In the genomic region with DNA sequence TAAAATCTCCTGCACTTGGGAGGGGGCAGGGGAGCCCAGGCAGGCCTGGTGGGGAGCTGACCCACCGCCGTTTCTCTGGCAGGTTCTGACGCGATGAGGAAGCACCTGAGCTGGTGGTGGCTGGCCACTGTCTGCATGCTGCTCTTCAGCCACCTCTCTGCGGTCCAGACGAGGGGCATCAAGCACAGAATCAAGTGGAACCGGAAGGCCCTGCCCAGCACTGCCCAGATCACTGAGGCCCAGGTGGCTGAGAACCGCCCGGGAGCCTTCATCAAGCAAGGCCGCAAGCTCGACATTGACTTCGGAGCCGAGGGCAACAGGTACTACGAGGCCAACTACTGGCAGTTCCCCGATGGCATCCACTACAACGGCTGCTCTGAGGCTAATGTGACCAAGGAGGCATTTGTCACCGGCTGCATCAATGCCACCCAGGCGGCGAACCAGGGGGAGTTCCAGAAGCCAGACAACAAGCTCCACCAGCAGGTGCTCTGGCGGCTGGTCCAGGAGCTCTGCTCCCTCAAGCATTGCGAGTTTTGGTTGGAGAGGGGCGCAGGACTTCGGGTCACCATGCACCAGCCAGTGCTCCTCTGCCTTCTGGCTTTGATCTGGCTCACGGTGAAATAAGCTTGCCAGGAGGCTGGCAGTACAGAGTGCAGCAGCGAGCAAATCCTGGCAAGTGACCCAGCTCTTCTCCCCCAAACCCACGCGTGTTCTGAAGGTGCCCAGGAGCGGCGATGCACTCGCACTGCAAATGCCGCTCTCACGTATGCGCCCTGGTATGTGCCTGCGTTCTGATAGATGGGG, we compare ENCODE assay signal across 20 cellular contexts. TPM values are rescaled to one million over a fixed set of nuclear protein-coding genes. Genes with fewer than 3 reads are reported as not detected.
DNase-seq lines count a peak whose midpoint lies in the region; ATAC-seq and TF ChIP-seq lines count a peak whose summit lies in the region.
"Had no signal": no experiment of that assay in that cellular context is flagged by ENCODE, and none has a peak within 500 bp of the region (broad histone marks: within the 10 kb centered on the region; RNA-seq: fewer than 3 reads in every experiment).

No MANE protein-coding gene starts in this region.

- H3K4me3 ChIP-seq in mesenchymal stem cell (ENCODE audit: insufficient read depth in 1 of 2, low read depth in 1 of 2, low read length in 2 of 2) = no peak overlapping the region
- H3K4me3 ChIP-seq: BLaER1 treated with 17β-estradiol and CSF1 and Interleukin-3, amounts not matched to agents 10 nM and 100 nM; K562 had no signal

- WGBS in mesenchymal stem cell = 89% methylated on average over 34 of the region's 34 CpGs

- no peak overlapping the region for H3K4ac ChIP-seq in mesenchymal stem cell (ENCODE audit: low read depth in 1 of 2, low read length in 2 of 2)

- H2AK5ac ChIP-seq in mesenchymal stem cell (ENCODE audit: low read length, severe bottlenecking) = no peak overlapping the region

- no peak overlapping the region for H3K14ac ChIP-seq in mesenchymal stem cell (ENCODE audit: low read length in 2 of 2)

- H2BK120ac ChIP-seq in mesenchymal stem cell (ENCODE audit: low read depth, low read length) = no peak overlapping the region

- H3K4me1 Mint-ChIP-seq in natural killer cell treated with Interleukin-12 subunit alpha and Interleukin-12 subunit beta and Interleukin-15 and Interleukin-18, amount 100 ng/mL, for 72 hours (ENCODE audit: low read depth in 2 of 2) = peaks cover 10 to 23% of the 10 kb centered on the region in 2 donors
- peaks cover 21 to 24% of the 10 kb centered on the region in 2 donors for H3K4me1 Mint-ChIP-seq in natural killer cell

- H3K27me3 Mint-ChIP-seq in natural killer cell treated with Interleukin-12 subunit alpha and Interleukin-12 subunit beta and Interleukin-15 and Interleukin-18, amount 100 ng/mL, for 72 hours = no peaks in the 10 kb centered on the region
- H3K27me3 Mint-ChIP-seq in natural killer cell (ENCODE audit: low read depth in 2 of 2) = no peaks in the 10 kb centered on the region
- H3K27me3 Mint-ChIP-seq: B cell had no signal

- H3K4me3 Mint-ChIP-seq in natural killer cell treated with Interleukin-12 subunit alpha and Interleukin-12 subunit beta and Interleukin-15 and Interleukin-18, amount 100 ng/mL, for 72 hours = no peak overlapping the region
- no peak overlapping the region for H3K4me3 Mint-ChIP-seq in natural killer cell
- H3K4me3 Mint-ChIP-seq: B cell; CD8-positive, alpha-beta T cell; H9 had no signal

- no peaks in the 10 kb centered on the region for H3K79me1 ChIP-seq in mesenchymal stem cell (replicated peaks; ENCODE audit: low read length, poor library complexity, severe bottlenecking)

- no peak overlapping the region for H3K9ac ChIP-seq in mesenchymal stem cell (ENCODE audit: low read length)
- H3K9ac ChIP-seq: BLaER1 treated with 17β-estradiol and CSF1 and Interleukin-3, amounts not matched to agents 10 nM and 100 nM had no signal

- intact Hi-C loops in natural killer cell (cut with micrococcal nuclease) = no loop called here

- no peaks in the 10 kb centered on the region for H3K36me3 Mint-ChIP-seq in natural killer cell treated with Interleukin-12 subunit alpha and Interleukin-12 subunit beta and Interleukin-15 and Interleukin-18, amount 100 ng/mL, for 72 hours
- H3K36me3 Mint-ChIP-seq in natural killer cell = no peaks in the 10 kb centered on the region
- H3K36me3 Mint-ChIP-seq: CD8-positive, alpha-beta T cell had no signal

- H2BK12ac ChIP-seq in mesenchymal stem cell (ENCODE audit: low read length in 2 of 2) = no peak overlapping the region

- H3K4me2 ChIP-seq in mesenchymal stem cell (ENCODE audit: low read length, poor library complexity, severe bottlenecking) = no peak overlapping the region
- H3K4me2 ChIP-seq: BLaER1 treated with 17β-estradiol and CSF1 and Interleukin-3, amounts not matched to agents 10 nM and 100 nM had no signal

- no peak overlapping the region for H4K8ac ChIP-seq in mesenchymal stem cell (ENCODE audit: low read length)

- peak overlapping the region; percentile 52 for H4K91ac ChIP-seq in mesenchymal stem cell (ENCODE audit: low read length)

- no peaks in the 10 kb centered on the region for H3K36me3 ChIP-seq in mesenchymal stem cell (ENCODE audit: control insufficient read depth in 1 of 2, insufficient read depth in 2 of 2, low read depth in 1 of 2, low read length in 2 of 2)
- H3K36me3 ChIP-seq: BLaER1 treated with 17β-estradiol and CSF1 and Interleukin-3, amounts not matched to agents 10 nM and 100 nM had no signal

- no peak overlapping the region for H2BK15ac ChIP-seq in mesenchymal stem cell (ENCODE audit: low read depth, poor library complexity, severe bottlenecking)

- H3K4me1 ChIP-seq in mesenchymal stem cell (ENCODE audit: control insufficient read depth, insufficient read depth, low read depth, low read length) = peaks cover 1% of the 10 kb centered on the region

- ATAC-seq in natural killer cell treated with Interleukin-12 subunit alpha and Interleukin-12 subunit beta and Interleukin-15 and Interleukin-18, amount 100 ng/mL, for 72 hours = no peak
- ATAC-seq in natural killer cell = no peak
- ATAC-seq in GM19395 (IDR thresholded peaks at IDR 0.05; ENCODE audit: unreplicated experiment) = no peak
- ATAC-seq: CD8-positive, alpha-beta T cell; K562 had no signal

- H3K27ac ChIP-seq in mesenchymal stem cell (ENCODE audit: low read length, poor library complexity, severe bottlenecking) = no peak overlapping the region
- H3K27ac ChIP-seq: BLaER1 treated with 17β-estradiol and CSF1 and Interleukin-3, amounts not matched to agents 10 nM and 100 nM; HL-60 had no signal

- H3K27me3 ChIP-seq in mesenchymal stem cell (ENCODE audit: control insufficient read depth in 1 of 2, insufficient read depth in 1 of 2, low read length in 2 of 2) = peaks cover 0 to 23% of the 10 kb centered on the region in 2 experiments
- H3K27me3 ChIP-seq: BLaER1 treated with 17β-estradiol and CSF1 and Interleukin-3, amounts not matched to agents 10 nM and 100 nM had no signal

- H3K18ac ChIP-seq in mesenchymal stem cell (ENCODE audit: low read depth in 1 of 2, low read length in 2 of 2) = no peak overlapping the region

- no peaks in the 10 kb centered on the region for H3K9me3 Mint-ChIP-seq in natural killer cell treated with Interleukin-12 subunit alpha and Interleukin-12 subunit beta and Interleukin-15 and Interleukin-18, amount 100 ng/mL, for 72 hours
- no peaks in the 10 kb centered on the region for H3K9me3 Mint-ChIP-seq in natural killer cell
- H3K9me3 Mint-ChIP-seq: CD8-positive, alpha-beta T cell; H9 had no signal

- H2BK5ac ChIP-seq in mesenchymal stem cell (ENCODE audit: low read depth, low read length, poor library complexity, severe bottlenecking) = no peak overlapping the region

- H3K9me3 ChIP-seq in mesenchymal stem cell (ENCODE audit: control insufficient read depth, low read length) = no peaks in the 10 kb centered on the region
- H3K9me3 ChIP-seq: BLaER1 treated with 17β-estradiol and CSF1 and Interleukin-3, amounts not matched to agents 10 nM and 100 nM had no signal

- H3K23ac ChIP-seq in mesenchymal stem cell (ENCODE audit: low read length in 2 of 2) = no peak overlapping the region

- H3K27ac Mint-ChIP-seq in natural killer cell treated with Interleukin-12 subunit alpha and Interleukin-12 subunit beta and Interleukin-15 and Interleukin-18, amount 100 ng/mL, for 72 hours = no peak overlapping the region
- no peak overlapping the region for H3K27ac Mint-ChIP-seq in natural killer cell
- H3K27ac Mint-ChIP-seq: B cell; CD8-positive, alpha-beta T cell; H9 had no signal

- H2AFZ ChIP-seq in mesenchymal stem cell (ENCODE audit: low read depth, low read length) = no peak overlapping the region

- peak; percentile 25 for DNase-seq in natural killer cell treated with Interleukin-12 subunit alpha and Interleukin-12 subunit beta and Interleukin-15 and Interleukin-18, amount 100 ng/mL, for 72 hours (ENCODE audit: low spot score)
- DNase-seq in natural killer cell (no peak), cerebellum (ENCODE audit: low spot score) (peak; percentile 37), mesenchymal stem cell (no peak), NCI-H2171 (lab: John Stamatoyannopoulos, UW) (no peak), DMS53 treated with DMSO at 0.1 percent for 48 hours (lab: John Stamatoyannopoulos, UW; ENCODE audit: unreplicated experiment) (no peak)
- DNase-seq: 8988T; Calu3; CD8-positive, alpha-beta T cell; DND-41; EL; GOT3; H9; IMR-90 had no signal

- no peak for TF ChIP-seq CTCF in natural killer cell (IDR thresholded peaks at IDR 0.05)

RNA-seq across cellular contexts. Expression of gene PRND, which starts 3.0 kb away (rescaled TPM):
- not detected for total RNA-seq in natural killer cell treated with Interleukin-12 subunit alpha and Interleukin-12 subunit beta and Interleukin-15 and Interleukin-18, amount 100 ng/mL, for 72 hours
- total RNA-seq in natural killer cell (not detected), cerebellum (2.7 TPM)
- polyA plus RNA-seq in mesenchymal stem cell (2013, experiment 1 of 2) = not detected
- not detected for polyA plus RNA-seq in mesenchymal stem cell (2013, experiment 2 of 2)
- total RNA-seq: B cell; Calu3; CD8-positive, alpha-beta T cell; IMR-90; K562 had no signal
- polyA plus RNA-seq: AG04450, IMR-90, K562 had no signal

RNA-seq across cellular contexts. Expression of gene PRNP, which starts 38.4 kb away (rescaled TPM):
- total RNA-seq in natural killer cell treated with Interleukin-12 subunit alpha and Interleukin-12 subunit beta and Interleukin-15 and Interleukin-18, amount 100 ng/mL, for 72 hours = 10 to 100 TPM; 51.2 to 63.1 TPM
- total RNA-seq in natural killer cell (100 to 1,000 TPM in 2 of 3 donors, 10 to 100 TPM in 1; 90.4 to 114 (median 109) TPM), cerebellum (75.1 TPM)
- 154 TPM for polyA plus RNA-seq in mesenchymal stem cell (2013, experiment 1 of 2)
- polyA plus RNA-seq in mesenchymal stem cell (2013, experiment 2 of 2) = 155 TPM

Comparison
In these comparisons a context has a peak if more than half of its experiments do, and no peak if none do; other contexts are left out.
1. DNase-seq: peak in natural killer cell treated with Interleukin-12 subunit alpha and Interleukin-12 subunit beta and Interleukin-15 and Interleukin-18, amount 100 ng/mL, for 72 hours (single experiment) and cerebellum (single experiment); none in natural killer cell (single experiment), mesenchymal stem cell (single experiment), NCI-H2171 (single experiment) and DMS53 treated with DMSO at 0.1 percent for 48 hours (single experiment).